In the genomic region with DNA sequence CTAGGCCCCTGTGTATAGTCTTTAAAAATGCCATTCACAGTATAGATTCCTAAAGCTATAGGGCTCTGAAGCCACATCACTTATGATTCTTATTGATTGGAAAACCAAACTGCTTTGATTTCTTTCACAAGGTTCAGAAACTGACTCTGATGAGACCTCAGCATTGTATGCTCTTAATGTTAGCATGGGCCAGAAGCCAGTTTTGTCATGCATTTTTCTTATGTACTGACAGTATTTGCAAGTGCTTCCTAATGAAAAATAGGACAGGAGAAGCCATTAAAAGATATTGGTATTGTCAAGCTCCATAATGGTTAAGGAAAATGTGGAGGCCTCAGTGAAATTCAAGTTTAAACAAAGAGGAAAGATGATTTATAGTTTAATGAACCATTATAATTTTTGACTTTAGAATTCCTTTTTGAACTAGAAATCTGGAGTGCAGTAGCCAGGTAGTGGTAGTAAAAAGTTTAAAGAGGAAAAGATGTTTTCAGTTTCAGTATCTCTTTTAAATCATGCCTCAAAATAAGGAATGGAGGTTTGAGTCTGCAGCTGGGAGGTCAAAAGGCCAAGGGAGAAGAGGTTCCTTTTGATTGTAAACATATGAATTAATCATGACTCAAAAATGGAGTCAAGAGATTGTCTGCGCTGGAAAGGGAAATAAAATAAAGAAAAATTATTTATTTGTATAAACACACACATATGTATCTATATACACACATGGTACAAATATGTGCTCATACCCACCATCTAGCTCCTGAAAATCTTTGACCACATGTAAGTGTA, we compare ENCODE assay signal across 14 cellular contexts.
"Had no signal": no experiment of that assay in that cellular context is flagged by ENCODE, and none has a peak within 500 bp of the region (broad histone marks: within the 10 kb centered on the region; RNA-seq: fewer than 3 reads in every experiment).

No MANE protein-coding gene starts in this region.

- H3K9me3 ChIP-seq: upper lobe of left lung had no signal

- H3K4me3 ChIP-seq: cardiac muscle cell, spleen, upper lobe of left lung had no signal

- H3K4me1 ChIP-seq: spleen, upper lobe of left lung had no signal

- ATAC-seq: esophagus mucosa; natural killer cell treated with Interleukin-12 subunit alpha and Interleukin-12 subunit beta and Interleukin-15 and Interleukin-18, amount 100 ng/mL, for 72 hours; sciatic nerve; stimulated activated naive CD8-positive, alpha-beta T cell treated with anti-CD3 and anti-CD28 coated beads, Interleukin-15, amount 100 ng/mL, for 72 hours had no signal

- DNase-seq: activated CD4-positive, alpha-beta T cell treated with anti-CD3 and anti-CD28 coated beads, Interleukin-2, amount 50 U/mL, for 1 hour; activated naive CD4-positive, alpha-beta T cell; activated T-cell treated with anti-CD3 and anti-CD28 coated beads for 4 hours; aorta; hypothalamus; left ventricle myocardium superior; mesenchymal stem cell; spleen; stimulated activated naive CD8-positive, alpha-beta T cell treated with anti-CD3 and anti-CD28 coated beads, Interleukin-15, amount 100 ng/mL, for 72 hours; upper lobe of left lung had no signal

- H3K27me3 ChIP-seq: cardiac muscle cell, spleen, upper lobe of left lung had no signal

- H3K27ac ChIP-seq: cardiac muscle cell, upper lobe of left lung had no signal

- H3K36me3 ChIP-seq: cardiac muscle cell, spleen, upper lobe of left lung had no signal
